ENCODE assay signal across 15 cellular contexts in the genomic region with DNA sequence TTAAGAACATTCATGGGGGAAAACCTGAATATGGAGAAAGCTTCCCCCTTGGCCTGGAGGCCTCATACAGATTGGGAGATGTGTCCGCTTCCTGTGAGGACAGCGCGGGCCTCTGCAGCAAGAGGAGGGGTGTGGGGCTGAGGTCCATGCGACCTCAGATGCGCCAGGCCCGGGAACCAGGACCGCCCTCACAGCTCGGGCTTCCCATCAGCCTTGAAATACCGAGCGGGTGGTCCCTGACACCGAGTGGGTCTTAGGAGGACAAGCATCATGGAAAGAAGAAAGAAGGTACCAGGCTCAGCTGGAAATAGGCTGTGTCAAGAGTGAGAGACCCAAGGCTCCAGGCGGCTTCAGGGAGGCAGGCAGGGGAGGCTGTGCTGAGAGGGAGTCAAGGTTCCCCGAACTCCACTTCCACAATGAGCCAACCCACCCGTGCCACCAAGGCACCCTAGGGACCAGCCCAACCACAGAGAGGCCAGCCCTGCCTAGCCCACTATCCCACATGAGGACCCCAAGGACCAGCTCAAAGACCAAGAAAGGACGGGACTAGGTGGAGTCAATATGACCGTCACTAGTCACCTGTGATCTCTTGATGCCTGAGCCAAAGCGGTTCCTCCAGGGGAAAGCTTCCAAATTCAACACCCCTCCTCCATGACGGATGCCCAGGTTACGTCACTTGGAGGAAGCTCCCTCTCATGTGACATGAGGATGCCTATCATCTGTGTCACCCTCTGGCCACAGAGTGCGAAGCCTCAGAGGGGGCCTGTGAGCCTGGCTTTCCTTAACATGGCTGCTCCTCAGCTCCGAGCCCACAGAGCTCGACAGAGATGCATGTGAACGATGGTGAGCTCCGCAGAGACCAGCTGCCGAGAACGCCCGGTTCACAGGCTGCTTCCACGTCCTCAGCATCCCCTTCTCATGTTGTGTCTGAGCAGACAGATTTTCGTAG.
"Had no signal": no experiment of that assay in that cellular context is flagged by ENCODE, and none has a peak within 500 bp of the region (broad histone marks: within the 10 kb centered on the region; RNA-seq: fewer than 3 reads in every experiment).

No MANE protein-coding gene starts in this region.

- ATAC-seq: activated T-cell treated with anti-CD3 and anti-CD28 coated beads, Interleukin-2, amount 50 U/mL, for 72 hours; gastrocnemius medialis; heart right ventricle; natural killer cell treated with Interleukin-12 subunit alpha and Interleukin-12 subunit beta and Interleukin-15 and Interleukin-18, amount 100 ng/mL, for 72 hours had no signal

- H3K36me3 ChIP-seq: gastrocnemius medialis, heart right ventricle, SJCRH30, tibial nerve had no signal

- H3K4me1 ChIP-seq: gastrocnemius medialis, heart right ventricle, SJCRH30, tibial nerve had no signal

- H3K27ac ChIP-seq: epithelial cell of prostate, gastrocnemius medialis, heart right ventricle, SJCRH30, tibial nerve had no signal

- H3K9me3 ChIP-seq: gastrocnemius medialis, heart right ventricle, SJCRH30 had no signal

- H3K27me3 ChIP-seq: gastrocnemius medialis, SJCRH30, tibial nerve had no signal

- DNase-seq: activated CD4-positive, alpha-beta T cell treated with anti-CD3 and anti-CD28 coated beads, Interleukin-2, amount 50 U/mL, for 4 hours; activated CD8-positive, alpha-beta memory T cell treated with anti-CD3 and anti-CD28 coated beads, Interleukin-2, amount 50 U/mL, for 4 hours; activated naive CD4-positive, alpha-beta T cell; activated T-cell treated with anti-CD3 and anti-CD28 coated beads, Interleukin-2, amount 50 U/mL, for 72 hours; caudate nucleus; cortex of kidney; effector memory CD4-positive, alpha-beta T cell; gastrocnemius medialis; heart right ventricle; kidney glomerular epithelial cell; SJCRH30 had no signal

- H3K4me3 ChIP-seq: gastrocnemius medialis, heart right ventricle, lung, SJCRH30, tibial nerve had no signal
